ENCODE assay signal across 14 cellular contexts in the genomic region with DNA sequence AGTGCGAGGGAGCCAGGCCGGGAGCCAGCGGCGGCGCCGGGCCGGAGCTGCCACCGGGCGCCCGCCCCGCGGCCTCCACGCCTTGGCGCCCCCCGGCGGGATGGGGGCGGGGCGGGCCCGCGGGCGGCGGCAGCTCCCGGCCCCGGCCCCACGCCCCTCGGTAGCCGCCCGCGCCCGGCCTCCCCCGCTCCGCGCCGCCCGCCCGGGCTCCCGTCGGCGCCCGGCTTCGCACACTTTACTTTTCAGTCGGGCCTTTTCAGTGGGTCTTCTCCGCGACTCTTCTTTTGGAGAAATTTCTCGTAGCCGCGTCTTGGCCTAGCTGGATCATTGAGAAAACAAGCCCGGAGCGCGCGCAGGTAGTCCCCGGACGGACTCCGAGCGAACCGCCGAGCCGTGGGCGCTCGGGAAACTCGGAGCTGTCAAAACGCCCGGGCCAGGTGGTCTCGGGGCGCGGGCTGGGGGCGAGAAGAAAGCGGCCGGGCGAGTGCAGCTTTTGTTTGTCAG. TPM values are rescaled to one million over a fixed set of nuclear protein-coding genes. Genes with fewer than 3 reads are reported as not detected.
A peak's percentile ranks its signal among the peaks of the same experiment; 100 is the strongest.
DNase-seq lines count a peak whose midpoint lies in the region; ATAC-seq and TF ChIP-seq lines count a peak whose summit lies in the region.
"Not testable (repeated sequence)": the region's sequence is repeated elsewhere in the genome, so short reads cannot be mapped to it uniquely, and the experiment has no call there.
"Had no signal": no experiment of that assay in that cellular context is flagged by ENCODE, and none has a peak within 500 bp of the region (broad histone marks: within the 10 kb centered on the region; RNA-seq: fewer than 3 reads in every experiment).

No MANE protein-coding gene starts in this region.

- H3K27ac Mint-ChIP-seq in T-helper 17 cell; activated naive CD4-positive, alpha-beta T cell treated with anti-CD3 and anti-CD28 coated beads for 36 hours; stimulated activated naive CD8-positive, alpha-beta T cell treated with anti-CD3 and anti-CD28 coated beads, Interleukin-15, amount 100 ng/mL, for 72 hours: not testable (repeated sequence)
- peak overlapping the region in 6 of 10 donors; percentile 27 to 86 (median 52) for H3K27ac Mint-ChIP-seq in naive thymus-derived CD8-positive, alpha-beta T cell

- H3K4me2 ChIP-seq in DND-41 (ENCODE audit: insufficient read depth, low read length): peak overlapping the region; percentile 85

- not testable (repeated sequence) for H3K9me3 Mint-ChIP-seq in activated naive CD4-positive, alpha-beta T cell treated with anti-CD3 and anti-CD28 coated beads for 36 hours; naive thymus-derived CD8-positive, alpha-beta T cell; stimulated activated naive CD8-positive, alpha-beta T cell treated with anti-CD3 and anti-CD28 coated beads, Interleukin-15, amount 100 ng/mL, for 72 hours

- H3K27ac ChIP-seq in DND-41 (ENCODE audit: low read length): peak overlapping the region; percentile 89
- peak overlapping the region in 19 of 59 donors; percentile 21 to 85 (median 72) for H3K27ac ChIP-seq in dorsolateral prefrontal cortex
- not testable (repeated sequence) for H3K27ac ChIP-seq in right cardiac atrium (ENCODE audit: low read length)

- peaks cover 42% of the 10 kb centered on the region for H3K4me1 ChIP-seq in DND-41 (ENCODE audit: insufficient read depth, low read length)
- H3K4me1 ChIP-seq in right cardiac atrium (ENCODE audit: control insufficient read depth, insufficient read depth, low read length): not testable (repeated sequence)

- H3K27me3 Mint-ChIP-seq in T-helper 17 cell: peaks cover 35% of the 10 kb centered on the region
- peaks cover 40% of the 10 kb centered on the region for H3K27me3 Mint-ChIP-seq in activated naive CD4-positive, alpha-beta T cell treated with anti-CD3 and anti-CD28 coated beads for 36 hours (ENCODE audit: low read depth)
- peaks cover 17 to 45% (median 29%) of the 10 kb centered on the region in 5 donors for H3K27me3 Mint-ChIP-seq in naive thymus-derived CD8-positive, alpha-beta T cell
- H3K27me3 Mint-ChIP-seq in stimulated activated naive CD8-positive, alpha-beta T cell treated with anti-CD3 and anti-CD28 coated beads, Interleukin-15, amount 100 ng/mL, for 72 hours: peaks cover 30% of the 10 kb centered on the region

- H3K4me3 Mint-ChIP-seq in T-helper 17 cell: peak overlapping the region; percentile 55
- H3K4me3 Mint-ChIP-seq in activated naive CD4-positive, alpha-beta T cell treated with anti-CD3 and anti-CD28 coated beads for 36 hours: peak overlapping the region; percentile 51
- peak overlapping the region; percentile 57 to 88 (median 79) for H3K4me3 Mint-ChIP-seq in naive thymus-derived CD8-positive, alpha-beta T cell
- peak overlapping the region; percentile 72 to 80 for H3K4me3 Mint-ChIP-seq in stimulated activated naive CD8-positive, alpha-beta T cell treated with anti-CD3 and anti-CD28 coated beads, Interleukin-15, amount 100 ng/mL, for 72 hours

- DNase-seq in DND-41 (peak; percentile 45), right cardiac atrium (peak in 1 of 3 donors; percentile 47)
- not testable (repeated sequence) for DNase-seq in T-helper 17 cell; activated naive CD4-positive, alpha-beta T cell treated with anti-CD3 and anti-CD28 coated beads for 36 hours; dorsolateral prefrontal cortex; stimulated activated naive CD8-positive, alpha-beta T cell treated with anti-CD3 and anti-CD28 coated beads, Interleukin-15, amount 100 ng/mL, for 72 hours
- peak in 2 of 10 donors; percentile 4 to 21 for DNase-seq in naive thymus-derived CD8-positive, alpha-beta T cell

- peak overlapping the region; percentile 66 to 81; a peak in 3 of 4 replicates for H3K4me3 ChIP-seq in DND-41 (ENCODE audit: low read depth in 1 of 2, low read length in 2 of 2)
- peak overlapping the region in 56 of 59 donors; percentile 12 to 71 (median 55) for H3K4me3 ChIP-seq in dorsolateral prefrontal cortex
- H3K4me3 ChIP-seq in right cardiac atrium (ENCODE audit: low read length): peak overlapping the region; percentile 42

- CTCF ChIA-PET in activated naive CD4-positive, alpha-beta T cell treated with anti-CD3 and anti-CD28 coated beads for 36 hours (lab: Charles Lee): not testable (repeated sequence)

- H3K36me3 ChIP-seq in DND-41 (ENCODE audit: insufficient read depth, low read length): not testable (repeated sequence)

- H3K36me3 Mint-ChIP-seq in T-helper 17 cell (ENCODE audit: low read depth); activated naive CD4-positive, alpha-beta T cell treated with anti-CD3 and anti-CD28 coated beads for 36 hours (ENCODE audit: low read depth); naive thymus-derived CD8-positive, alpha-beta T cell: not testable (repeated sequence)

- POLR2A ChIA-PET in naive thymus-derived CD8-positive, alpha-beta T cell (lab: Charles Lee): not testable (repeated sequence)

- H3K79me2 ChIP-seq in DND-41 (ENCODE audit: insufficient read depth, low read length): peaks cover 51% of the 10 kb centered on the region

- H3K4me1 Mint-ChIP-seq in T-helper 17 cell: not testable (repeated sequence)
- H3K4me1 Mint-ChIP-seq in activated naive CD4-positive, alpha-beta T cell treated with anti-CD3 and anti-CD28 coated beads for 36 hours (ENCODE audit: low read depth): peaks cover 11% of the 10 kb centered on the region
- H3K4me1 Mint-ChIP-seq in naive thymus-derived CD8-positive, alpha-beta T cell: peaks cover 7 to 20% (median 15%) of the 10 kb centered on the region in 4 donors
- H3K4me1 Mint-ChIP-seq in stimulated activated naive CD8-positive, alpha-beta T cell treated with anti-CD3 and anti-CD28 coated beads, Interleukin-15, amount 100 ng/mL, for 72 hours: peaks cover 10% of the 10 kb centered on the region

- not testable (repeated sequence) for H3K9me3 ChIP-seq in DND-41 (ENCODE audit: insufficient read depth, low read length, severe bottlenecking); T-helper 17 cell (ENCODE audit: control insufficient read depth, low read length, poor library complexity, severe bottlenecking); right cardiac atrium (ENCODE audit: control insufficient read depth, low read length)

- H2AFZ ChIP-seq in DND-41 (ENCODE audit: low read depth, low read length): peak overlapping the region; percentile 71

- intact Hi-C loops in activated naive CD4-positive, alpha-beta T cell treated with anti-CD3 and anti-CD28 coated beads for 36 hours (cut with micrococcal nuclease); dorsolateral prefrontal cortex (cut with DNase I); right cardiac atrium (cut with DNase I): not testable (repeated sequence)

- WGBS in right cardiac atrium: 2% methylated on average over 70 of the region's 70 CpGs

- peak overlapping the region; percentile 78 for H3K9ac ChIP-seq in DND-41 (ENCODE audit: low read depth, low read length)

- ATAC-seq in DND-41 (ENCODE audit: insufficient read depth, low read depth): peak; percentile 6; the same call in 2 of the 3 replicates
- not testable (repeated sequence) for ATAC-seq in T-helper 17 cell
- peak; percentile 12 to 22 for ATAC-seq in right cardiac atrium
- peak; percentile 19 to 21 for ATAC-seq in naive thymus-derived CD8-positive, alpha-beta T cell
- ATAC-seq in stimulated activated naive CD8-positive, alpha-beta T cell treated with anti-CD3 and anti-CD28 coated beads, Interleukin-15, amount 100 ng/mL, for 72 hours: peak; percentile 33

- not testable (repeated sequence) for TF ChIP-seq CTCF in DND-41 (IDR thresholded peaks at IDR 0.05; ENCODE audit: borderline replicate concordance, extremely low read depth, low read length, poor library complexity, severe bottlenecking); dorsolateral prefrontal cortex (IDR thresholded peaks at IDR 0.05 in 54 of 56, conservative IDR thresholded peaks at IDR 0.05 in 2 of 56; ENCODE audit: low read depth in 1 of 56, partially characterized antibody in 56 of 56)

- H4K20me1 ChIP-seq in DND-41 (ENCODE audit: insufficient read depth, low read length): peaks cover 22% of the 10 kb centered on the region

- not testable (repeated sequence) for H3K27me3 ChIP-seq in DND-41 (ENCODE audit: insufficient read depth, low read length, poor library complexity); right cardiac atrium (ENCODE audit: control insufficient read depth, insufficient read depth)
- H3K27me3 ChIP-seq in dorsolateral prefrontal cortex: peaks cover 0 to 80% (median 36%) of the 10 kb centered on the region in 45 donors

RNA-seq across cellular contexts. Expression of gene CCT8L2, which starts 9.7 kb away (rescaled TPM):
- total RNA-seq in T-helper 17 cell: under 1 TPM in 1 of 2 donors, not detected in 1; 0.16 TPM
- not detected for total RNA-seq in activated naive CD4-positive, alpha-beta T cell treated with anti-CD3 and anti-CD28 coated beads for 36 hours
- under 1 TPM in 45 of 120 experiments, not detected in 75; 0.19 to 0.99 (median 0.33) TPM for total RNA-seq in dorsolateral prefrontal cortex
- not detected for total RNA-seq in right cardiac atrium
- not detected for polyA plus RNA-seq in right cardiac atrium
- total RNA-seq in naive thymus-derived CD8-positive, alpha-beta T cell: not detected
- not detected for polyA plus RNA-seq in naive thymus-derived CD8-positive, alpha-beta T cell
- total RNA-seq: activated naive CD4-positive, alpha-beta T cell treated with anti-CD3 and anti-CD28 coated beads, Interleukin-2, amount 50 U/mL, for 72 hours; bronchial epithelial cell; dermis blood vessel endothelial cell; lung; posterior vena cava; Right ventricle myocardium superior; tibial nerve had no signal
- polyA plus RNA-seq: lung had no signal
